ENCODE assay signal across 22 cellular contexts in genomic region chr3:141015486-141015885, GRCh38. TPM values are rescaled to one million over a fixed set of nuclear protein-coding genes. Genes with fewer than 3 reads are reported as not detected.
DNase-seq lines count a peak whose midpoint lies in the region; ATAC-seq and TF ChIP-seq lines count a peak whose summit lies in the region.
"Had no signal": no experiment of that assay in that cellular context is flagged by ENCODE, and none has a peak within 500 bp of the region (broad histone marks: within the 10 kb centered on the region; RNA-seq: fewer than 3 reads in every experiment).

No MANE protein-coding gene starts in this region.

- H3K36me3 ChIP-seq in adipocyte (ENCODE audit: control insufficient read depth, insufficient read depth, low read length, severe bottlenecking) = no peaks in the 10 kb centered on the region
- no peaks in the 10 kb centered on the region for H3K36me3 ChIP-seq in transverse colon
- H3K36me3 ChIP-seq: BLaER1 had no signal

- no peak overlapping the region for H3K9ac ChIP-seq in adipocyte (ENCODE audit: low read length)
- H3K9ac ChIP-seq: BLaER1 had no signal

- H3K27ac ChIP-seq in foreskin keratinocyte (no peak overlapping the region), substantia nigra (ENCODE audit: low read depth, low read length, poor library complexity, severe bottlenecking) (no peak overlapping the region), transverse colon (no peak overlapping the region)
- H3K27ac ChIP-seq: A549, BLaER1, PC-9, SK-N-MC had no signal

- H3K4me1 ChIP-seq in adipocyte (ENCODE audit: control insufficient read depth, insufficient read depth, low read length) = no peaks in the 10 kb centered on the region
- peaks cover 5% of the 10 kb centered on the region for H3K4me1 ChIP-seq in foreskin keratinocyte
- H3K4me1 ChIP-seq in transverse colon = no peaks in the 10 kb centered on the region
- H3K4me1 ChIP-seq: A549 had no signal

- peak; percentile 73 for ATAC-seq in foreskin keratinocyte
- ATAC-seq in GM18868 (IDR thresholded peaks at IDR 0.05; ENCODE audit: unreplicated experiment) = no peak
- ATAC-seq: A549; CD8-positive, alpha-beta T cell had no signal

- TF ChIP-seq EP300 in transverse colon (IDR thresholded peaks at IDR 0.05; ENCODE audit: low read depth) = no peak

- H3K27me3 ChIP-seq in adipocyte (replicated peaks; ENCODE audit: control insufficient read depth, insufficient read depth, low read length) = peaks cover 7% of the 10 kb centered on the region
- peaks cover 6% of the 10 kb centered on the region for H3K27me3 ChIP-seq in foreskin keratinocyte
- no peaks in the 10 kb centered on the region for H3K27me3 ChIP-seq in transverse colon
- H3K27me3 ChIP-seq: BLaER1 had no signal

- no peak for TF ChIP-seq POLR2A in transverse colon (IDR thresholded peaks at IDR 0.05)

- in situ Hi-C loops in transverse colon (cut with MboI; ENCODE audit: low pct_ligation_motif_present in 1 of 4, low pct_unique_long_range_greater_than_20kb in 1 of 4, low sequenced_read_pairs in 3 of 4) = loop anchor here in 3 of 4 donors (10.0 to 25.0 kb wide), 3 partner anchors 97 to 179 kb away; no protein-coding TSS in a partner anchor

- H3K9me3 ChIP-seq in adipocyte (ENCODE audit: control insufficient read depth, low read length) (no peaks in the 10 kb centered on the region), transverse colon (no peaks in the 10 kb centered on the region)
- H3K9me3 ChIP-seq: A549 had no signal

- peak; percentile 32 for DNase-seq in Daoy (ENCODE audit: low read depth)
- peak; percentile 48 for DNase-seq in M059J (ENCODE audit: low read depth)
- peak; percentile 7 for DNase-seq in adipocyte (ENCODE audit: low read depth)
- DNase-seq in foreskin keratinocyte = peak in 1 of 2 donors; percentile 51
- no peak for DNase-seq in substantia nigra (lab: John Stamatoyannopoulos, UW)
- DNase-seq in transverse colon = no peak
- DNase-seq in NCI-H1694 treated with DMSO at 0.1 percent for 48 hours (lab: John Stamatoyannopoulos, UW) = no peak
- DNase-seq: Calu3; CD8-positive, alpha-beta T cell; DMS53; MV-4-11; NCI-H1417; NCI-H187 treated with DMSO at 0.1 percent for 48 hours; NCI-H345; NCI-H526; PC-9; Right ventricle myocardium superior had no signal

- H3K4me3 ChIP-seq in adipocyte (ENCODE audit: low read length) (no peak overlapping the region), transverse colon (no peak overlapping the region)
- H3K4me3 ChIP-seq: A549, BLaER1, PC-9, SK-N-MC had no signal

- intact Hi-C loops in transverse colon (cut with DNase I; ENCODE audit: low total_unique reads) = no loop called here

- 86 to 90% methylated on average over 2 to 3 of the region's 3 CpGs for WGBS in transverse colon (ENCODE audit: low coverage in 1 of 2), 2 donors

- TF ChIP-seq CTCF in foreskin keratinocyte (conservative IDR thresholded peaks at IDR 0.05) = no peak
- TF ChIP-seq CTCF in transverse colon (IDR thresholded peaks at IDR 0.05) = no peak

RNA-seq across cellular contexts. Expression of gene SPSB4, which starts 35.7 kb away (rescaled TPM):
- 2.3 and 2.4 TPM in 2 replicates for total RNA-seq in Daoy (2014; rRNA removed; shearing (Covaris generic))
- total RNA-seq in M059J (2014; rRNA removed; shearing (Covaris generic)) = 0.02 TPM in 1 of 2 replicates, not detected in the other
- total RNA-seq in foreskin keratinocyte (not detected in 2 replicates), transverse colon (under 1 TPM in 1 of 4 donors, not detected in 3; 0.14 TPM)
- polyA plus RNA-seq in foreskin keratinocyte = 0.03 and 0.17 TPM in 2 replicates
- total RNA-seq: Calu3; CD8-positive, alpha-beta T cell; HT-29; PC-9 had no signal

Comparison
In these comparisons a context has a peak if more than half of its experiments do, and no peak if none do; other contexts are left out.
1. DNase-seq: peak in Daoy (single experiment), M059J (single experiment) and adipocyte (single experiment); none in substantia nigra (0 of 49), transverse colon (single experiment) and NCI-H1694 treated with DMSO at 0.1 percent for 48 hours (single experiment).